33 cellular contexts compared by ENCODE assay signal in the genomic region with DNA sequence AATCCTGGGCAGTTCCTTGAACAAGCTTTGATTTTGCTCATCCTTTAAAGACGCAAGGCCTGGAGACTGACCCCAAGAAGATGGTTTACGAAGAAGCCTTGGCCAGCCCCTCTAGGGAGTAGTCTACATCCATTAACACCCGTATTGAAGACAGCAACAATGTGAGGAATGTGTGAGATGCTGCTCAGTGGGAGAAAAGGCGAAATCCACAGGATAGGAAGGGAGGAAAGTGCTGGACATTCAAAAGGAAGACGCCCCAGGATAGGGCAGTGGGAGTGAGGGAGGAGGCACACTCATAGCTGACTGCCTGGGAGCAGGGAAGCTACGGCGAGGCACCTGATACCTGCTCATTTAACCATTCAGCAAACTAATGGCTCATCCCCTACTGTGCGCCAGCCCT.
"Had no signal": no experiment of that assay in that cellular context is flagged by ENCODE, and none has a peak within 500 bp of the region (broad histone marks: within the 10 kb centered on the region; RNA-seq: fewer than 3 reads in every experiment).

No MANE protein-coding gene starts in this region.

- H3K9me3 Mint-ChIP-seq: activated CD4-positive, alpha-beta memory T cell treated with anti-CD3 and anti-CD28 coated beads for 36 hours; activated CD4-positive, alpha-beta T cell treated with anti-CD3 and anti-CD28 coated beads, Interleukin-2, amount 10 ng/mL, durations not matched to agents 24 days and 14 days; activated naive CD4-positive, alpha-beta T cell treated with anti-CD3 and anti-CD28 coated beads for 36 hours; activated naive CD4-positive, alpha-beta T cell treated with anti-CD3 and anti-CD28 coated beads, Interleukin-2, amount 50 U/mL, for 24 hours; activated naive CD8-positive, alpha-beta T cell treated with anti-CD3 and anti-CD28 coated beads for 36 hours; activated naive CD8-positive, alpha-beta T cell treated with anti-CD3 and anti-CD28 coated beads, Interleukin-2, amount 50 U/mL, for 24 hours; activated T-helper 1 cell treated with anti-CD3 and anti-CD28 coated beads, Interleukin-12 subunit alpha, Interleukin-12 subunit beta, Interleukin-2, Interleukin-4 antibody, amounts not matched to agents 30 ng/mL and 10 ng/mL and 1 ng/mL, durations not matched to agents 14 hours and 24 hours and 36 hours; activated T-helper 2 cell treated with anti-CD3 and anti-CD28 coated beads, Interferon-gamma antibody, Interleukin-2, Interleukin-4, amounts not matched to agents 10 μg/mL and 5 μg/mL and 100 μg/mL, durations not matched to agents 14 hours and 24 hours and 36 hours; effector memory CD8-positive, alpha-beta T cell; T-helper 2 cell treated with Interferon-gamma antibody and Interleukin-4, amounts not matched to agents 5 μg/mL and 100 μg/mL, for 36 hours had no signal

- H3K4me3 ChIP-seq: adrenal gland, body of pancreas had no signal

- H3K4me3 Mint-ChIP-seq: activated CD4-positive, alpha-beta memory T cell treated with anti-CD3 and anti-CD28 coated beads for 36 hours; activated CD4-positive, alpha-beta T cell treated with anti-CD3 and anti-CD28 coated beads for 36 hours; activated CD4-positive, alpha-beta T cell treated with anti-CD3 and anti-CD28 coated beads, Interleukin-2, amount 10 ng/mL, durations not matched to agents 24 days and 14 days; activated CD8-positive, alpha-beta memory T cell treated with anti-CD3 and anti-CD28 coated beads, Interleukin-2, amount 10 ng/mL, durations not matched to agents 7 days and 5 days; activated CD8-positive, alpha-beta T cell treated with anti-CD3 and anti-CD28 coated beads, Interleukin-2, amount 10 ng/mL, durations not matched to agents 7 days and 5 days; activated naive CD4-positive, alpha-beta T cell treated with anti-CD3 and anti-CD28 coated beads for 36 hours; activated naive CD4-positive, alpha-beta T cell treated with anti-CD3 and anti-CD28 coated beads, Interleukin-2, amount 50 U/mL, for 24 hours; activated naive CD8-positive, alpha-beta T cell treated with anti-CD3 and anti-CD28 coated beads for 36 hours; activated naive CD8-positive, alpha-beta T cell treated with anti-CD3 and anti-CD28 coated beads, Interleukin-2, amount 50 U/mL, for 24 hours; activated T-helper 1 cell treated with anti-CD3 and anti-CD28 coated beads, Interleukin-12 subunit alpha, Interleukin-12 subunit beta, Interleukin-2, Interleukin-4 antibody, amounts not matched to agents 30 ng/mL and 10 ng/mL and 1 ng/mL, durations not matched to agents 14 hours and 24 hours and 36 hours; effector memory CD8-positive, alpha-beta T cell; T-helper 17 cell; T-helper 2 cell treated with Interferon-gamma antibody and Interleukin-4, amounts not matched to agents 5 μg/mL and 100 μg/mL, for 36 hours had no signal

- H3K27me3 Mint-ChIP-seq: activated CD4-positive, alpha-beta memory T cell treated with anti-CD3 and anti-CD28 coated beads for 36 hours; activated CD4-positive, alpha-beta T cell treated with anti-CD3 and anti-CD28 coated beads for 36 hours; activated naive CD4-positive, alpha-beta T cell treated with anti-CD3 and anti-CD28 coated beads, Interleukin-2, amount 50 U/mL, for 24 hours; activated naive CD8-positive, alpha-beta T cell treated with anti-CD3 and anti-CD28 coated beads for 36 hours; T-helper 17 cell had no signal

- H3K36me3 Mint-ChIP-seq: activated CD4-positive, alpha-beta memory T cell treated with anti-CD3 and anti-CD28 coated beads for 36 hours; activated CD8-positive, alpha-beta memory T cell treated with anti-CD3 and anti-CD28 coated beads, Interleukin-2, amount 10 ng/mL, durations not matched to agents 7 days and 5 days; activated naive CD8-positive, alpha-beta T cell treated with anti-CD3 and anti-CD28 coated beads for 36 hours had no signal

- H3K27ac Mint-ChIP-seq: activated CD4-positive, alpha-beta memory T cell treated with anti-CD3 and anti-CD28 coated beads for 36 hours; activated CD4-positive, alpha-beta T cell treated with anti-CD3 and anti-CD28 coated beads for 36 hours; activated CD4-positive, alpha-beta T cell treated with anti-CD3 and anti-CD28 coated beads, Interleukin-2, amount 10 ng/mL, durations not matched to agents 24 days and 14 days; activated CD8-positive, alpha-beta memory T cell treated with anti-CD3 and anti-CD28 coated beads, Interleukin-2, amount 10 ng/mL, durations not matched to agents 7 days and 5 days; activated CD8-positive, alpha-beta T cell treated with anti-CD3 and anti-CD28 coated beads, Interleukin-2, amount 10 ng/mL, durations not matched to agents 7 days and 5 days; activated naive CD4-positive, alpha-beta T cell treated with anti-CD3 and anti-CD28 coated beads for 36 hours; activated naive CD4-positive, alpha-beta T cell treated with anti-CD3 and anti-CD28 coated beads, Interleukin-2, amount 50 U/mL, for 24 hours; activated naive CD8-positive, alpha-beta T cell treated with anti-CD3 and anti-CD28 coated beads for 36 hours; activated naive CD8-positive, alpha-beta T cell treated with anti-CD3 and anti-CD28 coated beads, Interleukin-2, amount 50 U/mL, for 24 hours; activated T-helper 1 cell treated with anti-CD3 and anti-CD28 coated beads, Interleukin-12 subunit alpha, Interleukin-12 subunit beta, Interleukin-2, Interleukin-4 antibody, amounts not matched to agents 30 ng/mL and 10 ng/mL and 1 ng/mL, durations not matched to agents 14 hours and 24 hours and 36 hours; activated T-helper 2 cell treated with anti-CD3 and anti-CD28 coated beads, Interferon-gamma antibody, Interleukin-2, Interleukin-4, amounts not matched to agents 10 μg/mL and 5 μg/mL and 100 μg/mL, durations not matched to agents 14 hours and 24 hours and 36 hours; effector memory CD8-positive, alpha-beta T cell; T-helper 17 cell; T-helper 2 cell treated with Interferon-gamma antibody and Interleukin-4, amounts not matched to agents 5 μg/mL and 100 μg/mL, for 36 hours had no signal

- H3K27me3 ChIP-seq: adrenal gland, body of pancreas had no signal

- H3K36me3 ChIP-seq: adrenal gland, WERI-Rb-1 had no signal

- H3K4me1 ChIP-seq: body of pancreas had no signal

- H3K27ac ChIP-seq: adrenal gland, body of pancreas, WERI-Rb-1 had no signal

- DNase-seq: activated CD4-positive, alpha-beta memory T cell treated with anti-CD3 and anti-CD28 coated beads for 36 hours; activated CD4-positive, alpha-beta T cell treated with anti-CD3 and anti-CD28 coated beads for 36 hours; activated CD4-positive, alpha-beta T cell treated with anti-CD3 and anti-CD28 coated beads, Interleukin-2, amount 10 ng/mL, durations not matched to agents 24 days and 14 days; activated CD4-positive, CD25-positive, alpha-beta regulatory T cell; activated CD4-positive, CD25-positive, alpha-beta regulatory T cell treated with anti-CD3 and anti-CD28 coated beads, Interleukin-2, amount 50 U/mL, for 72 hours; activated CD8-positive, alpha-beta memory T cell treated with anti-CD3 and anti-CD28 coated beads, Interleukin-2, amount 10 ng/mL, durations not matched to agents 7 days and 5 days; activated CD8-positive, alpha-beta memory T cell treated with anti-CD3 and anti-CD28 coated beads, Interleukin-2, amount 50 U/mL, for 4 hours; activated CD8-positive, alpha-beta T cell treated with anti-CD3 and anti-CD28 coated beads, Interleukin-2, amount 10 ng/mL, durations not matched to agents 7 days and 5 days; activated effector memory CD4-positive, alpha-beta T cell treated with anti-CD3 and anti-CD28 coated beads, Interleukin-2, amount 50 U/mL, for 16 hours; activated naive CD4-positive, alpha-beta T cell treated with anti-CD3 and anti-CD28 coated beads for 36 hours; activated naive CD8-positive, alpha-beta T cell treated with anti-CD3 and anti-CD28 coated beads for 36 hours; activated naive CD8-positive, alpha-beta T cell treated with anti-CD3 and anti-CD28 coated beads, Interleukin-2, amount 50 U/mL, for 24 hours; activated T-cell treated with anti-CD3 and anti-CD28 coated beads, Interleukin-2, amount 50 U/mL, for 1 hour; activated T-cell treated with anti-CD3 and anti-CD28 coated beads, Interleukin-2, amount 50 U/mL, for 48 hours; adrenal gland; amygdala; aorta; body of pancreas; caudate nucleus; cortex of kidney; dermis blood vessel endothelial cell; effector CD4-positive, alpha-beta T cell; effector memory CD8-positive, alpha-beta T cell; foreskin fibroblast; SW 1271; T-helper 1 cell; T-helper 17 cell; T1000; WERI-Rb-1 had no signal

- H3K9me3 ChIP-seq: adrenal gland, body of pancreas had no signal
